8 cellular contexts compared by ENCODE assay signal in genomic region chr2:43210467-43211303, GRCh38. TPM values are rescaled to one million over a fixed set of nuclear protein-coding genes. Genes with fewer than 3 reads are reported as not detected.
A peak's percentile ranks its signal among the peaks of the same experiment; 100 is the strongest.
DNase-seq lines count a peak whose midpoint lies in the region; ATAC-seq and TF ChIP-seq lines count a peak whose summit lies in the region.

No MANE protein-coding gene starts in this region.

- peak; percentile 92 for DNase-seq in NOMO-1 treated with dmso at 0.1 percent for 144 hours (lab: John Stamatoyannopoulos, UW; ENCODE audit: unreplicated experiment)
- DNase-seq in epithelial cell of esophagus (ENCODE audit: low read depth), result peak; percentile 43
- DNase-seq in ovary, result peak; percentile 84 to 88 (median 86)
- no peak for DNase-seq in cerebellar nuclear complex (lab: John Stamatoyannopoulos, UW)
- no peak for DNase-seq in adrenal gland
- DNase-seq in RKO (ENCODE audit: low spot score), result no peak

- TF ChIP-seq CTCF in epithelial cell of esophagus (IDR thresholded peaks at IDR 0.05; ENCODE audit: insufficient read depth, low read depth, low read length, missing control alignments), result no peak
- no peak for TF ChIP-seq CTCF in ovary (IDR thresholded peaks at IDR 0.05)
- no peak for TF ChIP-seq CTCF in adrenal gland (IDR thresholded peaks at IDR 0.05)

- no peaks in the 10 kb centered on the region for H3K36me3 ChIP-seq in BLaER1 treated with 17β-estradiol and CSF1 and Interleukin-3, amounts not matched to agents 10 nM and 100 nM
- no peaks in the 10 kb centered on the region for H3K36me3 ChIP-seq in ovary
- H3K36me3 ChIP-seq in adrenal gland (replicated peaks in 1 of 2), result no peaks in the 10 kb centered on the region

- peak overlapping the region in 3 of 10 experiments; percentile 1 to 38 (median 19); a peak in 1 of 20 replicates for H3K4me3 ChIP-seq in BLaER1 treated with 17β-estradiol and CSF1 and Interleukin-3, amounts not matched to agents 10 nM and 100 nM
- no peak overlapping the region for H3K4me3 ChIP-seq in epithelial cell of esophagus (ENCODE audit: low read length)
- H3K4me3 ChIP-seq in ovary, result no peak overlapping the region
- no peak overlapping the region for H3K4me3 ChIP-seq in adrenal gland

- TF ChIP-seq EP300 in ovary (IDR thresholded peaks at IDR 0.05), result no peak

- H3K4me1 ChIP-seq in BLaER1 treated with 17β-estradiol and CSF1 and Interleukin-3, amounts not matched to agents 10 nM and 100 nM, result peaks cover 68 to 98% (median 97%) of the 10 kb centered on the region in 10 experiments
- H3K4me1 ChIP-seq in ovary (ENCODE audit: insufficient read depth) (peaks cover 11% of the 10 kb centered on the region), adrenal gland (replicated peaks in 1 of 2) (no peaks in the 10 kb centered on the region)

- no peaks in the 10 kb centered on the region for H3K9me3 ChIP-seq in BLaER1 treated with 17β-estradiol and CSF1 and Interleukin-3, amounts not matched to agents 10 nM and 100 nM (replicated peaks in 1 of 11)
- no peaks in the 10 kb centered on the region for H3K9me3 ChIP-seq in ovary
- no peaks in the 10 kb centered on the region for H3K9me3 ChIP-seq in adrenal gland (replicated peaks in 1 of 3)

- no peaks in the 10 kb centered on the region for H3K27me3 ChIP-seq in BLaER1 treated with 17β-estradiol and CSF1 and Interleukin-3, amounts not matched to agents 10 nM and 100 nM
- H3K27me3 ChIP-seq in ovary, result no peaks in the 10 kb centered on the region
- H3K27me3 ChIP-seq in adrenal gland, result no peaks in the 10 kb centered on the region

- intact Hi-C loops in ovary (cut with DNase I) (loop anchor here in 1 of 4 donors (10.0 kb wide), 1 partner anchor 126 kb away; no protein-coding TSS in a partner anchor), adrenal gland (cut with DNase I) (no loop called here)

- TF ChIP-seq POLR2A in ovary (IDR thresholded peaks at IDR 0.05) (no peak), adrenal gland (IDR thresholded peaks at IDR 0.05) (no peak)

- peak overlapping the region; percentile 48 to 100 (median 95); a peak in 21 of 22 replicates for H3K27ac ChIP-seq in BLaER1 treated with 17β-estradiol and CSF1 and Interleukin-3, amounts not matched to agents 10 nM and 100 nM
- peak overlapping the region in 1 of 2 donors; percentile 76 for H3K27ac ChIP-seq in ovary
- no peak overlapping the region for H3K27ac ChIP-seq in adrenal gland

- WGBS in ovary, 3 donors, result 47 to 52% (median 51%) methylated on average over 22 to 23 of the region's 23 CpGs
- 77 to 88% (median 79%) methylated on average over 16 to 23 of the region's 23 CpGs for WGBS in adrenal gland, 4 donors

- no peaks in the 10 kb centered on the region; a peak in 1 of 22 replicates for H4K20me1 ChIP-seq in BLaER1 treated with 17β-estradiol and CSF1 and Interleukin-3, amounts not matched to agents 10 nM and 100 nM

- peak overlapping the region; percentile 56 to 86 (median 82); a peak in 21 of 22 replicates for H3K9ac ChIP-seq in BLaER1 treated with 17β-estradiol and CSF1 and Interleukin-3, amounts not matched to agents 10 nM and 100 nM

- peak overlapping the region; percentile 82 to 96 (median 91) for H3K4me2 ChIP-seq in BLaER1 treated with 17β-estradiol and CSF1 and Interleukin-3, amounts not matched to agents 10 nM and 100 nM

- no peak for ATAC-seq in HG02623 (IDR thresholded peaks at IDR 0.05; ENCODE audit: unreplicated experiment)

RNA-seq across cellular contexts. Expression of gene ZFP36L2, which starts 15.7 kb away (rescaled TPM):
- 100 to 1,000 TPM; 115 to 369 (median 254) TPM for total RNA-seq in ovary
- polyA plus RNA-seq in ovary, result 100 to 1,000 TPM; 162 to 169 TPM
- total RNA-seq in adrenal gland, result 100 to 1,000 TPM in 5 of 8 donors, 10 to 100 TPM in 3; 46.2 to 333 (median 111) TPM
- 100 to 1,000 TPM in 2 of 3 donors, 10 to 100 TPM in 1; 29.2 to 159 (median 105) TPM for polyA plus RNA-seq in adrenal gland

Comparison
In these comparisons a context has a peak if more than half of its experiments do, and no peak if none do; other contexts are left out.
1. H3K27ac ChIP-seq: peak in BLaER1 treated with 17β-estradiol and CSF1 and Interleukin-3, amounts not matched to agents 10 nM and 100 nM (11 of 11); none in adrenal gland (0 of 5).
2. DNase-seq: peak in NOMO-1 treated with dmso at 0.1 percent for 144 hours (single experiment), epithelial cell of esophagus (single experiment) and ovary (5 of 5); none in cerebellar nuclear complex (0 of 2), adrenal gland (0 of 7) and RKO (single experiment).